In the genomic region with DNA sequence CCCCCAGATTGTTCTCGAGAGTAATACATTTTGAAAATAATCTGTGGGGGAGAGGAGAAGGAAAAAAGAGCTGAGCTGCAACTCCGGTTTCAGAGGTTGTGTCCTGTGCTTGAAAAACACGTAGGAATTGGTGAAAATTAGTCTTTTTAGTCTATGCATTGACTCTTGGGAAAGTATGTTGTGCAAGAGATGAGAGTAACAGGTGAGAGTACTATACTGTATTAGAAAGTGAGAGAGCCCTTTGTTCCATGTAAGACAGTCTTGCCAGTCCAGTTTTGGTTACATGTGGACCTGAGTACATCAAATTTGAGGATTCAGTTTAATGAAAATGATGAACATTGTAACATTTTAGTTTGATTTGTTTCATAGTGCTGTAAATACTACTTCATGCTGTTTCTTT, we compare ENCODE assay signal across 24 cellular contexts. TPM values are rescaled to one million over a fixed set of nuclear protein-coding genes. Genes with fewer than 3 reads are reported as not detected.
A peak's percentile ranks its signal among the peaks of the same experiment; 100 is the strongest.
DNase-seq lines count a peak whose midpoint lies in the region; ATAC-seq, FAIRE-seq and TF ChIP-seq lines count a peak whose summit lies in the region.
"Had no signal": no experiment of that assay in that cellular context is flagged by ENCODE, and none has a peak within 500 bp of the region (broad histone marks: within the 10 kb centered on the region; RNA-seq: fewer than 3 reads in every experiment).

No MANE protein-coding gene starts in this region.

- peaks cover 63% of the 10 kb centered on the region for H3K79me2 ChIP-seq in GM12878 (ENCODE audit: control insufficient read depth, insufficient read depth, low read length)

- POLR2A ChIA-PET in HEK293 (lab: Yijun Ruan, JAX) (no interaction called here), GM12878 (lab: Charles Lee) (interaction anchor here (1.0 kb wide), 2 partner anchors 9 to 16 kb away, joined by 3 read pairs; no protein-coding TSS in a partner anchor)

- in situ Hi-C loops in GM12878 (cut with MboI): no loop called here

- 95% methylated on average over 3 of the region's 3 CpGs for WGBS in GM12878 (ENCODE audit: insufficient coverage, insufficient replicate concordance, low lambda C conversion rate, missing lambda C conversion rate)

- no peak overlapping the region for H3K4me3 ChIP-seq in CD4-positive, CD25-positive, alpha-beta regulatory T cell (ENCODE audit: low read depth, low read length)
- H3K4me3 ChIP-seq in HEK293 (ENCODE audit: low read depth, low read length) (no peak overlapping the region), GM12878 (no peak overlapping the region)

- RAD21 ChIA-PET in GM12878 (lab: Charles Lee; ENCODE audit: unreplicated experiment): no interaction called here

- CTCF ChIA-PET in HEK293 (lab: Yijun Ruan, JAX): no interaction called here
- CTCF ChIA-PET in GM12878 (lab: Yijun Ruan, JAX): no interaction called here

- no peak for DNase-seq in CD4-positive, CD25-positive, alpha-beta regulatory T cell
- no peak for DNase-seq in GM12878 (ENCODE audit: low read depth, low spot score)
- no peak for DNase-seq in mesothelial cell of epicardium (ENCODE audit: low spot score in 2 of 2, unreplicated experiment in 2 of 2)
- DNase-seq in NCI-H1092 treated with DMSO at 0.1 percent for 48 hours (lab: John Stamatoyannopoulos, UW): no peak
- no peak for DNase-seq in RCC 7860 (ENCODE audit: low spot score)
- no peak for DNase-seq in activated CD4-positive, alpha-beta T cell treated with anti-CD3 and anti-CD28 coated beads, Interleukin-2, amount 10 ng/mL, durations not matched to agents 24 days and 14 days
- DNase-seq: C1 segment of cervical spinal cord, DMS153, EL, GOT3, KG1, MV-4-11, NCI-H1417, NCI-H187, NCI-H2107, NCI-H2227 treated with DMSO at 0.1 percent for 48 hours, NCI-H510A treated with DMSO at 0.1 percent for 48 hours, NCI-H774, SIG-M5 had no signal

- H3K4me1 Mint-ChIP-seq in CD4-positive, CD25-positive, alpha-beta regulatory T cell: peaks cover 11 to 76% (median 40%) of the 10 kb centered on the region in 4 donors
- H3K4me1 Mint-ChIP-seq in mesothelial cell of epicardium: peaks cover 21% of the 10 kb centered on the region
- H3K4me1 Mint-ChIP-seq in activated CD4-positive, alpha-beta T cell treated with anti-CD3 and anti-CD28 coated beads, Interleukin-2, amount 10 ng/mL, durations not matched to agents 24 days and 14 days: peaks cover 4% of the 10 kb centered on the region

- intact Hi-C loops in GM12878 (cut with micrococcal nuclease; ENCODE audit: unreplicated experiment): no loop called here
- intact Hi-C loops in activated CD4-positive, alpha-beta T cell treated with anti-CD3 and anti-CD28 coated beads, Interleukin-2, amount 10 ng/mL, durations not matched to agents 24 days and 14 days (cut with micrococcal nuclease): no loop called here

- H3K27me3 ChIP-seq in CD4-positive, CD25-positive, alpha-beta regulatory T cell (ENCODE audit: control insufficient read depth, insufficient read depth, low read length): no peaks in the 10 kb centered on the region
- no peaks in the 10 kb centered on the region for H3K27me3 ChIP-seq in GM12878 (replicated peaks in 1 of 2; ENCODE audit: control insufficient read depth in 2 of 2, insufficient read depth in 2 of 2, low read length in 1 of 2)

- H3K36me3 Mint-ChIP-seq in CD4-positive, CD25-positive, alpha-beta regulatory T cell: peaks cover 15% of the 10 kb centered on the region
- H3K36me3 Mint-ChIP-seq in mesothelial cell of epicardium: peaks cover 24% of the 10 kb centered on the region
- peaks cover 19% of the 10 kb centered on the region for H3K36me3 Mint-ChIP-seq in activated CD4-positive, alpha-beta T cell treated with anti-CD3 and anti-CD28 coated beads, Interleukin-2, amount 10 ng/mL, durations not matched to agents 24 days and 14 days (ENCODE audit: low read depth)

- TF ChIP-seq CTCF in HEK293 (tag by site-specific recombination; IDR thresholded peaks at IDR 0.05) (no peak), GM12878 (IDR thresholded peaks at IDR 0.05 in 2 of 3, conservative IDR thresholded peaks at IDR 0.05 in 1 of 3; ENCODE audit: control insufficient read depth in 2 of 3, extremely low read depth in 1 of 3, insufficient read depth in 1 of 3, low read depth in 3 of 3, low read length in 3 of 3) (no peak), mesothelial cell of epicardium (IDR thresholded peaks at IDR 0.05; ENCODE audit: unreplicated experiment) (no peak)

- TF ChIP-seq RAD21 in GM12878 (IDR thresholded peaks at IDR 0.05; ENCODE audit: insufficient read depth, low read depth, low read length): no peak

- H3K9me3 ChIP-seq in CD4-positive, CD25-positive, alpha-beta regulatory T cell (ENCODE audit: control insufficient read depth in 2 of 2, low read length in 2 of 2): no peaks in the 10 kb centered on the region
- H3K9me3 ChIP-seq in HEK293 (ENCODE audit: control insufficient read depth, insufficient read depth, low read depth, low read length): no peaks in the 10 kb centered on the region
- peaks cover 2% of the 10 kb centered on the region; the same call in 2 of the 3 replicates for H3K9me3 ChIP-seq in GM12878 (replicated peaks; ENCODE audit: control insufficient read depth, insufficient read depth, low read length)

- H3K27me3 Mint-ChIP-seq in CD4-positive, CD25-positive, alpha-beta regulatory T cell: peaks cover 5% of the 10 kb centered on the region
- H3K27me3 Mint-ChIP-seq in mesothelial cell of epicardium (ENCODE audit: low read depth): no peaks in the 10 kb centered on the region
- H3K27me3 Mint-ChIP-seq in activated CD4-positive, alpha-beta T cell treated with anti-CD3 and anti-CD28 coated beads, Interleukin-2, amount 10 ng/mL, durations not matched to agents 24 days and 14 days: no peaks in the 10 kb centered on the region

- H3K4me3 Mint-ChIP-seq in CD4-positive, CD25-positive, alpha-beta regulatory T cell: peak overlapping the region in 1 of 4 donors; percentile 39
- no peak overlapping the region for H3K4me3 Mint-ChIP-seq in mesothelial cell of epicardium
- H3K4me3 Mint-ChIP-seq in activated CD4-positive, alpha-beta T cell treated with anti-CD3 and anti-CD28 coated beads, Interleukin-2, amount 10 ng/mL, durations not matched to agents 24 days and 14 days: no peak overlapping the region

- ATAC-seq in CD4-positive, CD25-positive, alpha-beta regulatory T cell (ENCODE audit: low read depth in 2 of 2): no peak
- no peak for ATAC-seq in GM12878
- ATAC-seq: SK-N-SH treated with all-trans-retinoic acid at 6 μM for 48 hours had no signal

- H2AFZ ChIP-seq in GM12878 (ENCODE audit: control insufficient read depth, low read depth, low read length): no peak overlapping the region

- no peak for FAIRE-seq in GM12878 (lab: Jason Lieb, UNC)
- no peak for FAIRE-seq in RCC 7860 (lab: Jason Lieb, UNC)
- FAIRE-seq: GM12891, GM18507 had no signal

- no peak overlapping the region for H3K9ac ChIP-seq in GM12878 (ENCODE audit: control insufficient read depth, insufficient read depth, low read length)

- BruUV-seq in GM12878 (replicated peaks; lab: Mats Ljungman, UMichigan): TSS peak; percentile 8

- peaks cover 0 to 4% (median 0%) of the 10 kb centered on the region in 7 donors for H3K9me3 Mint-ChIP-seq in CD4-positive, CD25-positive, alpha-beta regulatory T cell
- peaks cover 9% of the 10 kb centered on the region for H3K9me3 Mint-ChIP-seq in mesothelial cell of epicardium
- no peaks in the 10 kb centered on the region for H3K9me3 Mint-ChIP-seq in activated CD4-positive, alpha-beta T cell treated with anti-CD3 and anti-CD28 coated beads, Interleukin-2, amount 10 ng/mL, durations not matched to agents 24 days and 14 days

- peaks cover 30% of the 10 kb centered on the region for H3K4me1 ChIP-seq in CD4-positive, CD25-positive, alpha-beta regulatory T cell (ENCODE audit: control insufficient read depth, insufficient read depth, low read length, poor library complexity, severe bottlenecking)
- H3K4me1 ChIP-seq in HEK293 (ENCODE audit: control insufficient read depth, insufficient read depth, low read length) (no peaks in the 10 kb centered on the region), GM12878 (ENCODE audit: control insufficient read depth, insufficient read depth, low read length) (no peaks in the 10 kb centered on the region)

- H3K4me2 ChIP-seq in GM12878 (ENCODE audit: control insufficient read depth, insufficient read depth): no peak overlapping the region

- no peak for TF ChIP-seq EP300 in GM12878 (IDR thresholded peaks at IDR 0.05; ENCODE audit: borderline replicate concordance in 1 of 2, control insufficient read depth in 1 of 2, low read depth in 2 of 2, low read length in 2 of 2)

- TF ChIP-seq POLR2A in GM12878 (IDR thresholded peaks at IDR 0.05; ENCODE audit: low read depth, low read length): no peak

- H3K27ac ChIP-seq in CD4-positive, CD25-positive, alpha-beta regulatory T cell (ENCODE audit: insufficient read depth, low read length, poor library complexity, severe bottlenecking): no peak overlapping the region
- H3K27ac ChIP-seq in HEK293 (ENCODE audit: extremely low read depth, low read depth, low read length): no peak overlapping the region
- H3K27ac ChIP-seq in GM12878 (ENCODE audit: control insufficient read depth, insufficient read depth): no peak overlapping the region
- H3K27ac ChIP-seq: RWPE1 had no signal

- no peaks in the 10 kb centered on the region; the same call in 1 of the 2 replicates for H4K20me1 ChIP-seq in GM12878 (ENCODE audit: control insufficient read depth, insufficient read depth)

- peaks cover 3% of the 10 kb centered on the region for H3K36me3 ChIP-seq in CD4-positive, CD25-positive, alpha-beta regulatory T cell (ENCODE audit: control insufficient read depth, insufficient read depth, low read length)
- H3K36me3 ChIP-seq in HEK293 (ENCODE audit: control insufficient read depth in 2 of 2, insufficient read depth in 1 of 2, low read length in 2 of 2) (no peaks in the 10 kb centered on the region; a peak in 1 of 3 replicates), GM12878 (ENCODE audit: control insufficient read depth in 2 of 2, insufficient read depth in 2 of 2, low read length in 1 of 2) (no peaks in the 10 kb centered on the region)

- SMC1A ChIA-PET in GM12878 (lab: Charles Lee; ENCODE audit: uncharacterized antibody, unreplicated experiment): interaction anchor here (1.4 kb wide), 1 partner anchor 11 kb away, joined by 3 read pairs; no protein-coding TSS in a partner anchor

- H3K27ac Mint-ChIP-seq in CD4-positive, CD25-positive, alpha-beta regulatory T cell: peak overlapping the region; percentile 45 to 62 (median 48)
- H3K27ac Mint-ChIP-seq in mesothelial cell of epicardium: peak overlapping the region; percentile 43
- H3K27ac Mint-ChIP-seq in activated CD4-positive, alpha-beta T cell treated with anti-CD3 and anti-CD28 coated beads, Interleukin-2, amount 10 ng/mL, durations not matched to agents 24 days and 14 days: no peak overlapping the region

RNA-seq across cellular contexts. Expression of a gene that starts 27.8 kb away (rescaled TPM):
- total RNA-seq in CD4-positive, CD25-positive, alpha-beta regulatory T cell: 114 TPM
- polyA plus RNA-seq in CD4-positive, CD25-positive, alpha-beta regulatory T cell: 10 to 100 TPM; 21.5 to 58.2 (median 38.8) TPM
- 282 and 300 TPM in 2 replicates for total RNA-seq in GM12878 (2013; cell fraction: nucleolus; rRNA removed)
- 48.8 and 56.3 TPM in 2 replicates for total RNA-seq in GM12878 (2014; rRNA removed)
- total RNA-seq in GM12878 (2014; rRNA removed; fragmentation: Illumina TruSeq; extraction: Trizol): 91.1 and 94.6 TPM in 2 replicates
- 55.3 and 65.1 TPM in 2 replicates for total RNA-seq in GM12878 (2021)
- 16.8 TPM for polyA plus RNA-seq in GM12878 (2011; ENCODE audit: low read depth)
- polyA plus RNA-seq in GM12878 (2011; rRNA removed): 50.0 and 71.4 TPM in 2 replicates
- 17.7 and 18.8 TPM in 2 replicates for polyA plus RNA-seq in GM12878 (2011; cell fraction: cytosol; rRNA removed)
- 27.4 and 30.7 TPM in 2 replicates for polyA plus RNA-seq in GM12878 (2011; cell fraction: nucleus; rRNA removed)
- polyA plus RNA-seq in GM12878 (2012): 32.8 and 35.2 TPM in 2 replicates
- polyA plus RNA-seq in GM12878 (2014; fragmentation: Illumina TruSeq; extraction: Trizol): 61.7 and 84.5 TPM in 2 replicates
- polyA plus RNA-seq in GM12878 (2014; fragmentation: Nextera tagmentation; extraction: Ambion mirVana): 10 to 100 TPM in 1 of 2 experiments, 1 to 10 TPM in 1; 9.5 to 11.5 TPM
- 47.5 and 51.0 TPM in 2 replicates for polyA plus RNA-seq in GM12878 (2014; rRNA removed)
- polyA plus RNA-seq in GM12878 (2016; fragmentation: Nextera tagmentation; extraction: Ambion mirVana): 10 to 100 TPM; 20.7 to 35.3 TPM
- polyA minus RNA-seq in GM12878 (2011; rRNA and poly(A)+ RNA removed): 80.4 and 113 TPM in 2 replicates
- 45.2 and 50.1 TPM in 2 replicates for polyA minus RNA-seq in GM12878 (2011; cell fraction: cytosol; rRNA and poly(A)+ RNA removed)
- polyA minus RNA-seq in GM12878 (2011; cell fraction: nucleus; rRNA and poly(A)+ RNA removed): 111 and 133 TPM in 2 replicates
- 75.7 to 83.3 TPM (median 81.8 TPM) in 3 replicates for total RNA-seq in mesothelial cell of epicardium
- 28.6 and 29.2 TPM in 2 replicates for total RNA-seq in activated CD4-positive, alpha-beta T cell treated with anti-CD3 and anti-CD28 coated beads, Interleukin-2, amount 10 ng/mL, durations not matched to agents 24 days and 14 days
